In the genomic region with DNA sequence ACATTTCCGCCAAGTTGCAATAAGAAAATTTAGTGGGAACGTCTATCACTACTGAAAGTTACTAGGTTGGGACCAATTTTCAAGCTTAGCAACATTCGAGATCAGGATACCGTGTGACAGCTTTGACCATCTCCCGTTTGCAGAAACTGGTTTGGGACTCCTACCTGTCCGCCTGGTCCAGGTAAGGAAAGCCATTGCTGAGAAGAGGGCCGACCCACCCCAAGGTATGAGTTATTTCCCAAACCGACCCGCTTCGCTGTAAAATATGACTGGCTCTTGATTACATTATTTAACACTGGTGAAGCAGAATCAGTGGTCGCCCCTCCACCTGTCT, we compare ENCODE assay signal across 8 cellular contexts. TPM values are rescaled to one million over a fixed set of nuclear protein-coding genes. Genes with fewer than 3 reads are reported as not detected.
A peak's percentile ranks its signal among the peaks of the same experiment; 100 is the strongest.
DNase-seq lines count a peak whose midpoint lies in the region; ATAC-seq and TF ChIP-seq lines count a peak whose summit lies in the region.

No MANE protein-coding gene starts in this region.

- H3K4me2 ChIP-seq in mammary epithelial cell (ENCODE audit: insufficient read depth, low read depth, low read length): peak overlapping the region; percentile 84

- 9% methylated on average over 10 of the region's 11 CpGs for WGBS in mammary epithelial cell (ENCODE audit: low coverage, missing lambda C conversion rate)

- H3K9me3 ChIP-seq in AG04450 (ENCODE audit: control insufficient read depth, insufficient read depth, low read length) (no peaks in the 10 kb centered on the region), mammary epithelial cell (replicated peaks; ENCODE audit: insufficient read depth, low read length) (no peaks in the 10 kb centered on the region), muscle layer of colon (ENCODE audit: low read length) (no peaks in the 10 kb centered on the region)

- H4K20me1 ChIP-seq in mammary epithelial cell (ENCODE audit: insufficient read depth, low read length): no peaks in the 10 kb centered on the region

- BruUV-seq in mammary epithelial cell (replicated peaks; lab: Mats Ljungman, UMichigan): TSS peak; percentile 51

- H3K9ac ChIP-seq in mammary epithelial cell (ENCODE audit: insufficient read depth, low read length) (peak overlapping the region; percentile 75), muscle layer of colon (ENCODE audit: low read length) (peak overlapping the region; percentile 69)

- H3K79me2 ChIP-seq in mammary epithelial cell (ENCODE audit: insufficient read depth, low read length): no peaks in the 10 kb centered on the region

- ATAC-seq in HG02642 (IDR thresholded peaks at IDR 0.05; ENCODE audit: poor library complexity, unreplicated experiment): no peak

- H2AFZ ChIP-seq in mammary epithelial cell (ENCODE audit: low read depth, low read length): peak overlapping the region; percentile 98

- no peak overlapping the region for H3K27ac ChIP-seq in AG04450 (ENCODE audit: low read depth, low read length)
- peak overlapping the region; percentile 84 for H3K27ac ChIP-seq in mammary epithelial cell (ENCODE audit: insufficient read depth, low read depth, low read length)
- peak overlapping the region; percentile 90 for H3K27ac ChIP-seq in muscle layer of colon (ENCODE audit: low read depth, low read length)

- in situ Hi-C loops in mammary epithelial cell (cut with MboI; ENCODE audit: low sequenced_read_pairs in 2 of 2) (no loop called here), ACHN (cut with HindIII; ENCODE audit: low pct_ligation_motif_present, low pct_unique_long_range_greater_than_20kb, low sequenced_read_pairs) (no loop called here)

- TF ChIP-seq CTCF in AG04450 (IDR thresholded peaks at IDR 0.05; ENCODE audit: low read depth, low read length) (no peak), HFF-Myc (IDR thresholded peaks at IDR 0.05; ENCODE audit: low read depth, low read length, missing control alignments) (no peak), mammary epithelial cell (conservative IDR thresholded peaks at IDR 0.05 in 1 of 2, IDR thresholded peaks at IDR 0.05 in 1 of 2; ENCODE audit: extremely low read depth in 1 of 2, insufficient read depth in 1 of 2, low read depth in 1 of 2, low read length in 2 of 2) (no peak)

- CTCF ChIA-PET in AG04450 (lab: Charles Lee): interaction anchor here (0.7 to 1.3 kb wide), 3 partner anchors 40 to 204 kb away, joined by 3 to 4 read pairs (median 3); no protein-coding TSS in a partner anchor
- CTCF ChIA-PET in mammary epithelial cell (lab: Charles Lee; ENCODE audit: low non-redundant PET): interaction anchor here (0.5 to 0.9 kb wide), 3 partner anchors 193 to 851 kb away, joined by 3 to 5 read pairs (median 4); no protein-coding TSS in a partner anchor

- DNase-seq in AG04450 (ENCODE audit: low read depth, low spot score): no peak
- DNase-seq in HFF-Myc (ENCODE audit: extremely low read depth, low read depth): no peak
- no peak for DNase-seq in mammary epithelial cell
- no peak for DNase-seq in Kasumi-1 (lab: John Stamatoyannopoulos, UW)
- DNase-seq in SW 1271 (lab: John Stamatoyannopoulos, UW): no peak
- DNase-seq in ACHN: no peak

- H3K4me3 ChIP-seq in AG04450 (ENCODE audit: low read depth, low read length) (peak overlapping the region; percentile 83), HFF-Myc (replicated peaks; ENCODE audit: low read depth, low read length) (peak overlapping the region; percentile 75), mammary epithelial cell (replicated peaks in 1 of 3; ENCODE audit: insufficient read depth in 1 of 3, low read depth in 2 of 3, low read length in 3 of 3) (peak overlapping the region; percentile 51 to 76 (median 71)), muscle layer of colon (ENCODE audit: low read depth in 1 of 2, low read length in 2 of 2) (peak overlapping the region; percentile 62 to 92)

- POLR2A ChIA-PET in AG04450 (lab: Yijun Ruan, JAX): interaction anchor here (0.5 to 1.5 kb wide), 9 partner anchors 40 to 248 kb away, joined by 3 to 7 read pairs (median 3); no protein-coding TSS in a partner anchor

- H3K27me3 ChIP-seq in AG04450 (ENCODE audit: control insufficient read depth, insufficient read depth, low read length) (no peaks in the 10 kb centered on the region), mammary epithelial cell (ENCODE audit: insufficient read depth, low read length) (no peaks in the 10 kb centered on the region), muscle layer of colon (ENCODE audit: control insufficient read depth in 1 of 2, insufficient read depth in 2 of 2, low read length in 2 of 2) (no peaks in the 10 kb centered on the region)

- peaks cover 5% of the 10 kb centered on the region for H3K4me1 ChIP-seq in mammary epithelial cell (ENCODE audit: insufficient read depth, low read length)
- H3K4me1 ChIP-seq in muscle layer of colon (ENCODE audit: insufficient read depth, low read length): peaks cover 18% of the 10 kb centered on the region

- dilution Hi-C loops in mammary epithelial cell (cut with HindIII; ENCODE audit: low sequenced_read_pairs): no loop called here

- H3K36me3 ChIP-seq in mammary epithelial cell (ENCODE audit: insufficient read depth, low read length) (no peaks in the 10 kb centered on the region), muscle layer of colon (ENCODE audit: insufficient read depth, low read length) (peaks cover 3% of the 10 kb centered on the region)

- intact Hi-C loops in mammary epithelial cell (cut with micrococcal nuclease): no loop called here

RNA-seq across cellular contexts. Expression of a gene that starts 0.3 kb away (rescaled TPM):
- 0.11 and 0.26 TPM in 2 replicates for polyA plus RNA-seq in AG04450 (2011; rRNA removed)
- 0.09 TPM in 1 of 2 replicates, not detected in the other for polyA minus RNA-seq in AG04450 (2011; rRNA and poly(A)+ RNA removed)
- under 1 TPM in 1 of 2 donors, not detected in 1; 0.50 TPM for total RNA-seq in mammary epithelial cell
- polyA plus RNA-seq in mammary epithelial cell: 0.08 TPM
- polyA minus RNA-seq in mammary epithelial cell: not detected

RNA-seq across cellular contexts. Expression of a gene that starts 0.3 kb away (rescaled TPM):
- 18.2 and 26.6 TPM in 2 replicates for polyA plus RNA-seq in AG04450 (2011; rRNA removed)
- 5.8 and 7.0 TPM in 2 replicates for polyA minus RNA-seq in AG04450 (2011; rRNA and poly(A)+ RNA removed)
- total RNA-seq in mammary epithelial cell: 10 to 100 TPM; 14.4 to 19.0 TPM
- polyA plus RNA-seq in mammary epithelial cell: 6.1 TPM
- 1.8 TPM for polyA minus RNA-seq in mammary epithelial cell

RNA-seq across cellular contexts. Expression of a gene that starts 56.0 kb away (rescaled TPM):
- polyA plus RNA-seq in AG04450 (2011; rRNA removed) (19.0 and 24.2 TPM in 2 replicates), mammary epithelial cell (10.0 TPM)
- polyA minus RNA-seq in AG04450 (2011; rRNA and poly(A)+ RNA removed): 9.7 and 17.0 TPM in 2 replicates
- total RNA-seq in mammary epithelial cell: 10 to 100 TPM; 23.5 to 23.9 TPM
- polyA minus RNA-seq in mammary epithelial cell: 8.0 TPM
